ENCODE assay signal across 21 cellular contexts in the genomic region with DNA sequence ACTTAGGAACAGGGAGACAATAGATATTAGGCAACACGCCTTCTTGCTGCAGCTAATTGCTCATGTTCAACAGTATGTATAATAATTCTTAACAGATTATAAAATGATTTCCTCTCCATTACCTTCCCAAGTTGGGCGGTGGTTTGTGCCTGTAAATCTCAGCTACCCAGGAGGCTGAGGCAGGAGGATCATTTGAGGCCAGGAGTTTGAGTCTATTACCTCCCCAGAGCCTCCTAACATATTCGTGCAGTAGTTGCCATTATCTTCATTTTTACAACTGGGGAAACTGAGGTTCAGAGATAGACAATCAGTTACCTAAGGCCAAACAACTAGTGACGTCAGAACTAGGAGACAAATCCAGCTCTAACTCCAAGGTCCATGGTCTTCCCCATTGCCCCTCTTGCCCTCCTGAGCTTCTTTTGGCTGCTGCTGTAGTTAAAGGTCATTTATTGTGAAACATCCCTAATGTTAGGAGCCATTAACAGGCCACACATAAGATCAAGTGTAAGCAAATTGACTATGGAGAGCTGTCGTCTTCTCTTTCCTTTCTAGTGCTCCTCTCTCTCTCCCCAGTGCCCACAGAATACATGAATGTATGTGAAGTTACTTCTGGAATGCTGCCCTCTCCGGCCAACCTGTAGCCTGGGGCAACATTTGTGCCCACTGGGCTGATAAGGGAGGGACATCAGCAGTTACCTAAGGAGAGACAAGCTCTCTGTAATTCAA. TPM values are rescaled to one million over a fixed set of nuclear protein-coding genes. Genes with fewer than 3 reads are reported as not detected.
DNase-seq lines count a peak whose midpoint lies in the region; ATAC-seq lines count a peak whose summit lies in the region.
"Had no signal": no experiment of that assay in that cellular context is flagged by ENCODE, and none has a peak within 500 bp of the region (broad histone marks: within the 10 kb centered on the region; RNA-seq: fewer than 3 reads in every experiment).

No MANE protein-coding gene starts in this region.

- H3K4me3 Mint-ChIP-seq in stimulated activated memory B cell treated with anti-CD40 and anti-IgM and Interleukin-4, amounts not matched to agents 10 μg/mL and 1 μg/mL and 100 μg/mL, for 72 hours, result no peak overlapping the region
- H3K4me3 Mint-ChIP-seq: activated CD4-positive, alpha-beta memory T cell treated with anti-CD3 and anti-CD28 coated beads for 36 hours; brain; naive thymus-derived CD8-positive, alpha-beta T cell had no signal

- no peak overlapping the region for H3K4me2 ChIP-seq in mesendoderm (ENCODE audit: low read length)

- no peak overlapping the region for H3K9ac ChIP-seq in mesendoderm (ENCODE audit: low read length)

- peaks cover 68% of the 10 kb centered on the region for H3K4me1 Mint-ChIP-seq in stimulated activated memory B cell treated with anti-CD40 and anti-IgM and Interleukin-4, amounts not matched to agents 10 μg/mL and 1 μg/mL and 100 μg/mL, for 72 hours
- H3K4me1 Mint-ChIP-seq: brain had no signal

- no peak overlapping the region for H3K4me3 ChIP-seq in mesendoderm (ENCODE audit: low read length)
- H3K4me3 ChIP-seq: gastroesophageal sphincter, MG63, vagina had no signal

- peaks cover 10% of the 10 kb centered on the region for H3K27me3 Mint-ChIP-seq in stimulated activated memory B cell treated with anti-CD40 and anti-IgM and Interleukin-4, amounts not matched to agents 10 μg/mL and 1 μg/mL and 100 μg/mL, for 72 hours

- no peak overlapping the region for H3K4ac ChIP-seq in mesendoderm (ENCODE audit: low read depth, low read length)

- H3K27ac ChIP-seq in epithelial cell of prostate (peak overlapping the region; percentile 95), mesendoderm (ENCODE audit: low read depth, low read length) (no peak overlapping the region)
- H3K27ac ChIP-seq: gastroesophageal sphincter, vagina had no signal

- H3K27me3 ChIP-seq in mesendoderm (ENCODE audit: insufficient read depth, low read length, poor library complexity), result no peaks in the 10 kb centered on the region
- H3K27me3 ChIP-seq: MG63, vagina had no signal

- no peak overlapping the region for H3K56ac ChIP-seq in mesendoderm (ENCODE audit: low read length)

- no peaks in the 10 kb centered on the region for H3K79me1 ChIP-seq in mesendoderm (ENCODE audit: low read length)

- no peaks in the 10 kb centered on the region for H3K9me3 Mint-ChIP-seq in stimulated activated memory B cell treated with anti-CD40 and anti-IgM and Interleukin-4, amounts not matched to agents 10 μg/mL and 1 μg/mL and 100 μg/mL, for 72 hours
- H3K9me3 Mint-ChIP-seq: activated CD4-positive, alpha-beta memory T cell treated with anti-CD3 and anti-CD28 coated beads for 36 hours had no signal

- H2BK120ac ChIP-seq in mesendoderm (ENCODE audit: low read depth, low read length), result no peak overlapping the region

- peak overlapping the region; percentile 60 for H3K27ac Mint-ChIP-seq in stimulated activated memory B cell treated with anti-CD40 and anti-IgM and Interleukin-4, amounts not matched to agents 10 μg/mL and 1 μg/mL and 100 μg/mL, for 72 hours
- H3K27ac Mint-ChIP-seq: activated CD4-positive, alpha-beta memory T cell treated with anti-CD3 and anti-CD28 coated beads for 36 hours; naive thymus-derived CD8-positive, alpha-beta T cell had no signal

- H3K4me1 ChIP-seq in mesendoderm (ENCODE audit: control insufficient read depth, low read depth, low read length), result no peaks in the 10 kb centered on the region
- H3K4me1 ChIP-seq: gastroesophageal sphincter, vagina had no signal

- DNase-seq in ELF-1 (ENCODE audit: low read depth, low spot score), result peak; percentile 22
- DNase-seq in M059J (ENCODE audit: low read depth), result peak; percentile 56
- DNase-seq in epithelial cell of prostate (ENCODE audit: low read depth, low spot score), result no peak
- no peak for DNase-seq in iPS-NIHi7 (ENCODE audit: extremely low spot score)
- DNase-seq in mesendoderm, result no peak
- no peak for DNase-seq in NCI-H1694 (lab: John Stamatoyannopoulos, UW)
- DNase-seq: activated CD4-positive, alpha-beta memory T cell treated with anti-CD3 and anti-CD28 coated beads for 36 hours; activated CD4-positive, CD25-positive, alpha-beta regulatory T cell; activated effector memory CD4-positive, alpha-beta T cell treated with anti-CD3 and anti-CD28 coated beads, Interleukin-2, amount 50 U/mL, for 16 hours; DND-41; effector memory CD4-positive, alpha-beta T cell; naive thymus-derived CD8-positive, alpha-beta T cell; NCI-H1436 treated with DMSO at 0.1 percent for 48 hours; NCI-H2171; NCI-H524; stimulated activated CD4-positive, alpha-beta T cell treated with anti-CD3 and anti-CD28 coated beads, Interleukin-1b, Interleukin-23, amount 100 ng/mL, for 48 hours had no signal

- no peak overlapping the region for H3K23ac ChIP-seq in mesendoderm (ENCODE audit: low read length)

- no peaks in the 10 kb centered on the region for H3K36me3 ChIP-seq in mesendoderm (ENCODE audit: control insufficient read depth, insufficient read depth, low read length)
- H3K36me3 ChIP-seq: gastroesophageal sphincter, MG63, vagina had no signal

- no peak overlapping the region for H2BK15ac ChIP-seq in mesendoderm (replicated peaks; ENCODE audit: low read depth)

- no peak overlapping the region for H2BK5ac ChIP-seq in mesendoderm (ENCODE audit: low read length)

- no peaks in the 10 kb centered on the region for H3K79me2 ChIP-seq in mesendoderm (ENCODE audit: control insufficient read depth, insufficient read depth, low read length)

- no peak overlapping the region for H2AK5ac ChIP-seq in mesendoderm (ENCODE audit: low read length)

- no peaks in the 10 kb centered on the region for H3K36me3 Mint-ChIP-seq in stimulated activated memory B cell treated with anti-CD40 and anti-IgM and Interleukin-4, amounts not matched to agents 10 μg/mL and 1 μg/mL and 100 μg/mL, for 72 hours
- H3K36me3 Mint-ChIP-seq: activated CD4-positive, alpha-beta memory T cell treated with anti-CD3 and anti-CD28 coated beads for 36 hours; brain had no signal

- no peak for ATAC-seq in stimulated activated memory B cell treated with anti-CD40 and anti-IgM and Interleukin-4, amounts not matched to agents 10 μg/mL and 1 μg/mL and 100 μg/mL, for 72 hours
- ATAC-seq: naive thymus-derived CD8-positive, alpha-beta T cell had no signal

- WGBS in mesendoderm (ENCODE audit: extremely low coverage, insufficient coverage, low lambda C conversion rate), result no CpG with 5 or more reads among the region's 6 CpGs

- H4K5ac ChIP-seq in mesendoderm (ENCODE audit: low read length), result no peak overlapping the region

- H4K8ac ChIP-seq in mesendoderm (ENCODE audit: low read depth, low read length), result no peak overlapping the region

- H3K18ac ChIP-seq in mesendoderm (ENCODE audit: low read length), result no peak overlapping the region

RNA-seq across cellular contexts. Expression of a gene that starts 40.4 kb away (rescaled TPM):
- 0.07 and 0.47 TPM in 2 replicates for total RNA-seq in M059J (2014; rRNA removed; shearing (Covaris generic))
- polyA plus RNA-seq in mesendoderm (2013, experiment 1 of 2), result 0.59 TPM
- 0.81 TPM for polyA plus RNA-seq in mesendoderm (2013, experiment 2 of 2)

RNA-seq across cellular contexts. Expression of a gene that starts 47.7 kb away (rescaled TPM):
- total RNA-seq in M059J (2014; rRNA removed; shearing (Covaris generic)), result 20.0 and 25.4 TPM in 2 replicates
- polyA plus RNA-seq in mesendoderm (2013, experiment 1 of 2), result 16.8 TPM
- 18.5 TPM for polyA plus RNA-seq in mesendoderm (2013, experiment 2 of 2)

Comparison
In these comparisons a context has a peak if more than half of its experiments do, and no peak if none do; other contexts are left out.
1. DNase-seq: peak in ELF-1 (single experiment) and M059J (single experiment); none in epithelial cell of prostate (single experiment), iPS-NIHi7 (single experiment), mesendoderm (single experiment) and NCI-H1694 (single experiment).